In genomic region chr1:207579436-207579799, GRCh38 we compare ENCODE assay signal across 8 cellular contexts.
DNase-seq lines count a peak whose midpoint lies in the region; ATAC-seq, FAIRE-seq and TF ChIP-seq lines count a peak whose summit lies in the region.

No MANE protein-coding gene starts in this region.

- peak; percentile 53 for TF ChIP-seq CTCF in left ventricle myocardium inferior (IDR thresholded peaks at IDR 0.05; ENCODE audit: borderline replicate concordance)
- TF ChIP-seq CTCF in suprapubic skin (IDR thresholded peaks at IDR 0.05), result peak in 1 of 2 donors; percentile 39

- FAIRE-seq in GM18507 (lab: Jason Lieb, UNC), result peak; percentile 76

- intact Hi-C loops in activated T-helper 1 cell treated with anti-CD3 and anti-CD28 coated beads, Interleukin-12 subunit alpha, Interleukin-12 subunit beta, Interleukin-2, Interleukin-4 antibody, amounts not matched to agents 30 ng/mL and 10 ng/mL and 1 ng/mL, durations not matched to agents 14 hours and 24 hours and 36 hours (cut with micrococcal nuclease), result no loop called here
- intact Hi-C loops in left ventricle myocardium inferior (cut with micrococcal nuclease), result no loop called here

- H3K27ac Mint-ChIP-seq in activated T-helper 1 cell treated with anti-CD3 and anti-CD28 coated beads, Interleukin-12 subunit alpha, Interleukin-12 subunit beta, Interleukin-2, Interleukin-4 antibody, amounts not matched to agents 30 ng/mL and 10 ng/mL and 1 ng/mL, durations not matched to agents 14 hours and 24 hours and 36 hours, result no peak overlapping the region

- H3K27ac ChIP-seq in left ventricle myocardium inferior (replicated peaks), result no peak overlapping the region
- no peak overlapping the region for H3K27ac ChIP-seq in suprapubic skin

- peak; percentile 38 for DNase-seq in CD1c-positive myeloid dendritic cell (ENCODE audit: extremely low spot score)
- DNase-seq in GM18507 (ENCODE audit: extremely low spot score, insufficient read length, low read depth), result peak; percentile 2
- DNase-seq in NCI-H2196 (lab: John Stamatoyannopoulos, UW; ENCODE audit: unreplicated experiment), result peak; percentile 55
- peak; percentile 29 for DNase-seq in activated T-helper 1 cell treated with anti-CD3 and anti-CD28 coated beads, Interleukin-12 subunit alpha, Interleukin-12 subunit beta, Interleukin-2, Interleukin-4 antibody, amounts not matched to agents 30 ng/mL and 10 ng/mL and 1 ng/mL, durations not matched to agents 14 hours and 24 hours and 36 hours (ENCODE audit: low spot score)
- DNase-seq in left ventricle myocardium inferior, result no peak
- DNase-seq in renal cortical epithelial cell (ENCODE audit: low read depth), result peak; percentile 61
- no peak for DNase-seq in suprapubic skin (ENCODE audit: low spot score in 2 of 2)

- peaks cover 23% of the 10 kb centered on the region for H3K27me3 Mint-ChIP-seq in activated T-helper 1 cell treated with anti-CD3 and anti-CD28 coated beads, Interleukin-12 subunit alpha, Interleukin-12 subunit beta, Interleukin-2, Interleukin-4 antibody, amounts not matched to agents 30 ng/mL and 10 ng/mL and 1 ng/mL, durations not matched to agents 14 hours and 24 hours and 36 hours (ENCODE audit: insufficient read depth)

- H3K4me3 Mint-ChIP-seq in activated T-helper 1 cell treated with anti-CD3 and anti-CD28 coated beads, Interleukin-12 subunit alpha, Interleukin-12 subunit beta, Interleukin-2, Interleukin-4 antibody, amounts not matched to agents 30 ng/mL and 10 ng/mL and 1 ng/mL, durations not matched to agents 14 hours and 24 hours and 36 hours, result no peak overlapping the region

- no peaks in the 10 kb centered on the region for H3K9me3 Mint-ChIP-seq in activated T-helper 1 cell treated with anti-CD3 and anti-CD28 coated beads, Interleukin-12 subunit alpha, Interleukin-12 subunit beta, Interleukin-2, Interleukin-4 antibody, amounts not matched to agents 30 ng/mL and 10 ng/mL and 1 ng/mL, durations not matched to agents 14 hours and 24 hours and 36 hours

- WGBS in suprapubic skin, result 24% methylated on average over 4 of the region's 4 CpGs

- H3K27me3 ChIP-seq in left ventricle myocardium inferior (ENCODE audit: low read depth) (peaks cover 31% of the 10 kb centered on the region), suprapubic skin (no peaks in the 10 kb centered on the region)

- H3K4me3 ChIP-seq in left ventricle myocardium inferior (no peak overlapping the region), suprapubic skin (no peak overlapping the region)

- no peaks in the 10 kb centered on the region for H3K4me1 ChIP-seq in left ventricle myocardium inferior
- H3K4me1 ChIP-seq in suprapubic skin, result no peaks in the 10 kb centered on the region

- peak; percentile 76 for ATAC-seq in HG03045 (IDR thresholded peaks at IDR 0.05; ENCODE audit: unreplicated experiment)

- no peaks in the 10 kb centered on the region for H3K36me3 Mint-ChIP-seq in activated T-helper 1 cell treated with anti-CD3 and anti-CD28 coated beads, Interleukin-12 subunit alpha, Interleukin-12 subunit beta, Interleukin-2, Interleukin-4 antibody, amounts not matched to agents 30 ng/mL and 10 ng/mL and 1 ng/mL, durations not matched to agents 14 hours and 24 hours and 36 hours (ENCODE audit: low read depth)

- no peaks in the 10 kb centered on the region for H3K36me3 ChIP-seq in left ventricle myocardium inferior
- H3K36me3 ChIP-seq in suprapubic skin, result no peaks in the 10 kb centered on the region

- H3K4me1 Mint-ChIP-seq in activated T-helper 1 cell treated with anti-CD3 and anti-CD28 coated beads, Interleukin-12 subunit alpha, Interleukin-12 subunit beta, Interleukin-2, Interleukin-4 antibody, amounts not matched to agents 30 ng/mL and 10 ng/mL and 1 ng/mL, durations not matched to agents 14 hours and 24 hours and 36 hours (ENCODE audit: low read depth), result peaks cover 9% of the 10 kb centered on the region

- no peak for TF ChIP-seq EP300 in suprapubic skin (IDR thresholded peaks at IDR 0.05)

- H3K9me3 ChIP-seq in left ventricle myocardium inferior (replicated peaks), result no peaks in the 10 kb centered on the region
- H3K9me3 ChIP-seq in suprapubic skin, result no peaks in the 10 kb centered on the region

- TF ChIP-seq POLR2A in suprapubic skin (IDR thresholded peaks at IDR 0.05), result no peak

Comparison
In these comparisons a context has a peak if more than half of its experiments do, and no peak if none do; other contexts are left out.
1. DNase-seq: peak in CD1c-positive myeloid dendritic cell (single experiment), GM18507 (single experiment), NCI-H2196 (single experiment), activated T-helper 1 cell treated with anti-CD3 and anti-CD28 coated beads, Interleukin-12 subunit alpha, Interleukin-12 subunit beta, Interleukin-2, Interleukin-4 antibody, amounts not matched to agents 30 ng/mL and 10 ng/mL and 1 ng/mL, durations not matched to agents 14 hours and 24 hours and 36 hours (single experiment) and renal cortical epithelial cell (single experiment); none in left ventricle myocardium inferior (single experiment) and suprapubic skin (0 of 2).